In genomic region chr16:88963583-88963982, GRCh38 we compare ENCODE assay signal across 13 cellular contexts. TPM values are rescaled to one million over a fixed set of nuclear protein-coding genes. Genes with fewer than 3 reads are reported as not detected.
"Had no signal": no experiment of that assay in that cellular context is flagged by ENCODE, and none has a peak within 500 bp of the region (broad histone marks: within the 10 kb centered on the region; RNA-seq: fewer than 3 reads in every experiment).

No MANE protein-coding gene starts in this region.

- H3K36me3 Mint-ChIP-seq: activated CD4-positive, alpha-beta memory T cell treated with anti-CD3 and anti-CD28 coated beads for 36 hours; activated naive CD8-positive, alpha-beta T cell treated with anti-CD3 and anti-CD28 coated beads for 36 hours; immature natural killer cell had no signal

- H3K4me3 ChIP-seq: dorsolateral prefrontal cortex, stomach had no signal

- H3K36me3 ChIP-seq: stomach had no signal

- DNase-seq: activated CD4-positive, alpha-beta memory T cell treated with anti-CD3 and anti-CD28 coated beads for 36 hours; activated CD4-positive, CD25-positive, alpha-beta regulatory T cell treated with anti-CD3 and anti-CD28 coated beads, Interleukin-2, amount 50 U/mL, for 72 hours; activated gamma-delta T cell; activated naive CD8-positive, alpha-beta T cell treated with anti-CD3 and anti-CD28 coated beads for 36 hours; activated T-cell treated with anti-CD3 and anti-CD28 coated beads, Interleukin-2, amount 50 U/mL, for 4 hours; anterior cingulate cortex; dorsolateral prefrontal cortex; immature natural killer cell; stomach had no signal

- H3K9me3 Mint-ChIP-seq: activated CD4-positive, alpha-beta memory T cell treated with anti-CD3 and anti-CD28 coated beads for 36 hours; activated naive CD8-positive, alpha-beta T cell treated with anti-CD3 and anti-CD28 coated beads for 36 hours; activated T-cell treated with anti-CD3 and anti-CD28 coated beads, Interleukin-2, amount 50 U/mL, for 4 hours; memory B cell had no signal

- ATAC-seq: activated T-cell treated with anti-CD3 and anti-CD28 coated beads, Interleukin-2, amount 50 U/mL, for 4 hours; esophagus mucosa had no signal

- H3K9me3 ChIP-seq: stomach had no signal

- H3K27ac Mint-ChIP-seq: activated CD4-positive, alpha-beta memory T cell treated with anti-CD3 and anti-CD28 coated beads for 36 hours; activated naive CD8-positive, alpha-beta T cell treated with anti-CD3 and anti-CD28 coated beads for 36 hours; immature natural killer cell; memory B cell had no signal

- H3K27ac ChIP-seq: dorsolateral prefrontal cortex, stomach had no signal

RNA-seq across cellular contexts. Expression of gene CBFA2T3, which starts 13.4 kb away (rescaled TPM):
- total RNA-seq: osteocyte, pulmonary artery endothelial cell had no signal
